16 cellular contexts compared by ENCODE assay signal in genomic region chr2:18949871-18950597, GRCh38.
DNase-seq lines count a peak whose midpoint lies in the region; ATAC-seq and TF ChIP-seq lines count a peak whose summit lies in the region.
"Had no signal": no experiment of that assay in that cellular context is flagged by ENCODE, and none has a peak within 500 bp of the region (broad histone marks: within the 10 kb centered on the region; RNA-seq: fewer than 3 reads in every experiment).

No MANE protein-coding gene starts in this region.

- intact Hi-C loops in adrenal gland (cut with DNase I), result no loop called here

- no peaks in the 10 kb centered on the region for H3K79me2 ChIP-seq in GM23338 (replicated peaks; ENCODE audit: insufficient read depth)

- H3K36me3 Mint-ChIP-seq in GM23338 (ENCODE audit: low read depth), result no peaks in the 10 kb centered on the region
- H3K36me3 Mint-ChIP-seq: natural killer cell treated with Interleukin-12 subunit alpha and Interleukin-12 subunit beta and Interleukin-15 and Interleukin-18, amount 100 ng/mL, for 72 hours had no signal

- no peak overlapping the region for H3K27ac Mint-ChIP-seq in GM23338
- H3K27ac Mint-ChIP-seq: activated B cell treated with CpG ODN at 0.5 μM for 24 hours; activated T-cell treated with anti-CD3 and anti-CD28 coated beads, Interleukin-2, amount 50 U/mL, for 72 hours; natural killer cell treated with Interleukin-12 subunit alpha and Interleukin-12 subunit beta and Interleukin-15 and Interleukin-18, amount 100 ng/mL, for 72 hours had no signal

- DNase-seq in A172 (ENCODE audit: low spot score) (peak; percentile 7), GM23338 (ENCODE audit: low spot score) (no peak), adrenal gland (peak in 4 of 7 donors; percentile 23 to 52 (median 36)), left kidney (ENCODE audit: low read depth, low spot score) (peak; percentile 81), NCI-H1092 (lab: John Stamatoyannopoulos, UW) (no peak), NCI-H2081 treated with DMSO at 0.1 percent for 48 hours (lab: John Stamatoyannopoulos, UW) (no peak)
- no peak for DNase-seq in activated effector memory CD4-positive, alpha-beta T cell treated with Interleukin-2 at 50 U/mL for 16 hours
- DNase-seq: activated B cell treated with CpG ODN at 0.5 μM for 24 hours; activated T-cell treated with anti-CD3 and anti-CD28 coated beads, Interleukin-2, amount 50 U/mL, for 72 hours; Karpas-422; NCI-H2227 treated with DMSO at 0.1 percent for 48 hours; SHP77; stomach had no signal

- peak overlapping the region; percentile 72 for H2AFZ ChIP-seq in GM23338

- TF ChIP-seq POLR2A in adrenal gland (IDR thresholded peaks at IDR 0.05), result no peak

- no peaks in the 10 kb centered on the region for H3K4me1 Mint-ChIP-seq in GM23338
- H3K4me1 Mint-ChIP-seq: activated B cell treated with CpG ODN at 0.5 μM for 24 hours had no signal

- H3K27me3 Mint-ChIP-seq in GM23338 (ENCODE audit: insufficient read depth, low read depth, poor library complexity), result no peaks in the 10 kb centered on the region
- H3K27me3 Mint-ChIP-seq: activated B cell treated with CpG ODN at 0.5 μM for 24 hours; natural killer cell treated with Interleukin-12 subunit alpha and Interleukin-12 subunit beta and Interleukin-15 and Interleukin-18, amount 100 ng/mL, for 72 hours had no signal

- H3K4me1 ChIP-seq in GM23338 (ENCODE audit: insufficient read depth), result no peaks in the 10 kb centered on the region
- peaks cover 0 to 10% of the 10 kb centered on the region in 2 donors for H3K4me1 ChIP-seq in adrenal gland (replicated peaks in 1 of 2)

- TF ChIP-seq CTCF in GM23338 (conservative IDR thresholded peaks at IDR 0.05; ENCODE audit: low read depth in 2 of 2), result no peak
- TF ChIP-seq CTCF in adrenal gland (IDR thresholded peaks at IDR 0.05), result no peak

- H3K27me3 ChIP-seq in GM23338 (ENCODE audit: insufficient read depth), result no peaks in the 10 kb centered on the region
- H3K27me3 ChIP-seq in adrenal gland, result no peaks in the 10 kb centered on the region
- H3K27me3 ChIP-seq: stomach had no signal

- no peaks in the 10 kb centered on the region for H3F3A ChIP-seq in GM23338 (replicated peaks; ENCODE audit: low read depth)

- H3K9me3 Mint-ChIP-seq in GM23338, result no peaks in the 10 kb centered on the region
- H3K9me3 Mint-ChIP-seq: activated B cell treated with CpG ODN at 0.5 μM for 24 hours had no signal

- no peak for ATAC-seq in GM23338
- ATAC-seq in HG03571 (IDR thresholded peaks at IDR 0.05; ENCODE audit: unreplicated experiment), result no peak
- ATAC-seq: natural killer cell treated with Interleukin-12 subunit alpha and Interleukin-12 subunit beta and Interleukin-15 and Interleukin-18, amount 100 ng/mL, for 72 hours had no signal

- no peak overlapping the region for H3K4me2 ChIP-seq in GM23338

- no peak overlapping the region for H3K4me3 Mint-ChIP-seq in GM23338
- H3K4me3 Mint-ChIP-seq: activated B cell treated with CpG ODN at 0.5 μM for 24 hours; activated T-cell treated with anti-CD3 and anti-CD28 coated beads, Interleukin-2, amount 50 U/mL, for 72 hours; natural killer cell treated with Interleukin-12 subunit alpha and Interleukin-12 subunit beta and Interleukin-15 and Interleukin-18, amount 100 ng/mL, for 72 hours had no signal

- no peak overlapping the region for H3K27ac ChIP-seq in GM23338 (ENCODE audit: low read depth)
- H3K27ac ChIP-seq in adrenal gland, result no peak overlapping the region
- H3K27ac ChIP-seq: C4-2B had no signal

- WGBS in adrenal gland, 4 donors, result 55 to 62% (median 58%) methylated on average over 7 of the region's 7 CpGs

- H3K4me3 ChIP-seq in GM23338, result no peak overlapping the region
- no peak overlapping the region for H3K4me3 ChIP-seq in adrenal gland
- H3K4me3 ChIP-seq: stomach had no signal

- H3K9me2 ChIP-seq in GM23338 (ENCODE audit: insufficient read depth), result peaks cover 4% of the 10 kb centered on the region; the same call in 1 of the 2 replicates

- no peaks in the 10 kb centered on the region for H4K20me1 ChIP-seq in GM23338 (replicated peaks; ENCODE audit: insufficient read depth)

- H3K9me3 ChIP-seq in adrenal gland (replicated peaks in 1 of 3), result no peaks in the 10 kb centered on the region

- H3K36me3 ChIP-seq in GM23338 (ENCODE audit: insufficient read depth) (no peaks in the 10 kb centered on the region), adrenal gland (replicated peaks in 1 of 2) (no peaks in the 10 kb centered on the region)
- H3K36me3 ChIP-seq: stomach had no signal

TF ChIP-seq in GM23338, 12 proteins besides CTCF, POLR2A, EP300 and RAD21 (continues in another document):
- TF ChIP-seq ETS1 (IDR thresholded peaks at IDR 0.05) (no peak), JUNB (IDR thresholded peaks at IDR 0.05; ENCODE audit: unreplicated experiment) (no peak), POLR2AphosphoS5 (IDR thresholded peaks at IDR 0.05; ENCODE audit: low read depth) (no peak), CREB1 (CRISPR knock-in tag; IDR thresholded peaks at IDR 0.05; ENCODE audit: low read depth) (no peak), NANOG (IDR thresholded peaks at IDR 0.05; ENCODE audit: borderline replicate concordance) (no peak), ZNF114 (CRISPR knock-in tag; IDR thresholded peaks at IDR 0.05) (no peak), REST (IDR thresholded peaks at IDR 0.05; ENCODE audit: unreplicated experiment) (no peak)

Comparison
In these comparisons a context has a peak if more than half of its experiments do, and no peak if none do; other contexts are left out.
1. DNase-seq: peak in A172 (single experiment), adrenal gland (4 of 7) and left kidney (single experiment); none in GM23338 (single experiment), NCI-H1092 (single experiment), NCI-H2081 treated with DMSO at 0.1 percent for 48 hours (single experiment) and activated effector memory CD4-positive, alpha-beta T cell treated with Interleukin-2 at 50 U/mL for 16 hours (single experiment).